ENCODE assay signal across 1 cellular context in genomic region chr6:98823428-98823827, GRCh38.
TF ChIP-seq lines count a peak whose summit lies in the region.

No MANE protein-coding gene starts in this region.

TF ChIP-seq in H1, 55 proteins besides CTCF, POLR2A, EP300 and RAD21 (continued from another document):
- no peak for TF ChIP-seq TAF7 (optimal IDR thresholded peaks at IDR 0.05; ENCODE audit: borderline replicate concordance, low read depth, low read length)
